ENCODE assay signal across 8 cellular contexts in genomic region chr16:30747799-30748633, GRCh38. TPM values are rescaled to one million over a fixed set of nuclear protein-coding genes. Genes with fewer than 3 reads are reported as not detected.
A peak's percentile ranks its signal among the peaks of the same experiment; 100 is the strongest.
DNase-seq lines count a peak whose midpoint lies in the region; ATAC-seq and TF ChIP-seq lines count a peak whose summit lies in the region.

TSS of gene PHKG2 (plus strand) at chr16:30748425. CDS start at chr16:30748821, 396 bp downstream.

- H3K9me3 ChIP-seq in suprapubic skin, result no peaks in the 10 kb centered on the region

- H3K9me3 Mint-ChIP-seq in activated naive CD4-positive, alpha-beta T cell treated with anti-CD3 and anti-CD28 coated beads, Interleukin-2, amount 50 U/mL, for 72 hours, result no peaks in the 10 kb centered on the region

- WGBS in suprapubic skin, result 10% methylated on average over 16 of the region's 60 CpGs

- no peak for TF ChIP-seq EP300 in suprapubic skin (IDR thresholded peaks at IDR 0.05)

- DNase-seq in NCI-H1092 treated with DMSO at 0.1 percent for 48 hours (lab: John Stamatoyannopoulos, UW) (peak; percentile 97), SKM-1 (lab: John Stamatoyannopoulos, UW; ENCODE audit: unreplicated experiment) (peak; percentile 95), globus pallidus (ENCODE audit: low spot score) (peak; percentile 99), nucleus accumbens (lab: John Stamatoyannopoulos, UW) (peak; percentile 86 to 99 (median 98)), suprapubic skin (ENCODE audit: low spot score in 2 of 2) (peak; percentile 100)
- peak; percentile 98 to 99 for DNase-seq in activated naive CD4-positive, alpha-beta T cell treated with anti-CD3 and anti-CD28 coated beads, Interleukin-2, amount 50 U/mL, for 72 hours (ENCODE audit: low spot score in 2 of 2)

- H3K4me3 ChIP-seq in GM08714 (ENCODE audit: low read length) (peak within 1 kb of the TSS; percentile 97), suprapubic skin (peak within 1 kb of the TSS; percentile 98)

- no peak for TF ChIP-seq CTCF in suprapubic skin (IDR thresholded peaks at IDR 0.05)

- peak; percentile 98 for ATAC-seq in HG02610 (IDR thresholded peaks at IDR 0.05; ENCODE audit: unreplicated experiment)
- ATAC-seq in activated naive CD4-positive, alpha-beta T cell treated with anti-CD3 and anti-CD28 coated beads, Interleukin-2, amount 50 U/mL, for 72 hours, result peak; percentile 98 to 99

- peaks cover 15 to 19% of the 10 kb centered on the region in 2 donors for H3K36me3 Mint-ChIP-seq in activated naive CD4-positive, alpha-beta T cell treated with anti-CD3 and anti-CD28 coated beads, Interleukin-2, amount 50 U/mL, for 72 hours

- peaks cover 39% of the 10 kb centered on the region for H3K36me3 ChIP-seq in suprapubic skin

- peak in 1 of 2 donors; percentile 51 for TF ChIP-seq POLR2A in suprapubic skin (IDR thresholded peaks at IDR 0.05)

- H3K4me1 ChIP-seq in suprapubic skin, result peaks cover 19% of the 10 kb centered on the region

- no peaks in the 10 kb centered on the region for H3K27me3 ChIP-seq in suprapubic skin

- peak within 1 kb of the TSS; percentile 87 to 98 for H3K27ac Mint-ChIP-seq in activated naive CD4-positive, alpha-beta T cell treated with anti-CD3 and anti-CD28 coated beads, Interleukin-2, amount 50 U/mL, for 72 hours

- peak within 1 kb of the TSS; percentile 90 for H3K27ac ChIP-seq in suprapubic skin

RNA-seq across cellular contexts. Expression of gene PHKG2, which starts in this region (rescaled TPM):
- total RNA-seq in activated naive CD4-positive, alpha-beta T cell treated with anti-CD3 and anti-CD28 coated beads, Interleukin-2, amount 50 U/mL, for 72 hours, result 10 to 100 TPM; 32.9 to 61.9 TPM
- 10 to 100 TPM; 24.8 to 54.9 (median 36.1) TPM for total RNA-seq in suprapubic skin

Comparison
In these comparisons a context has a peak if more than half of its experiments do, and no peak if none do; other contexts are left out.
1. Peak in every context shown above with its lines: DNase-seq, ATAC-seq, H3K4me3 ChIP-seq and H3K27ac ChIP-seq.